Comparison of ENCODE assay signal across 8 cellular contexts in the genomic region with DNA sequence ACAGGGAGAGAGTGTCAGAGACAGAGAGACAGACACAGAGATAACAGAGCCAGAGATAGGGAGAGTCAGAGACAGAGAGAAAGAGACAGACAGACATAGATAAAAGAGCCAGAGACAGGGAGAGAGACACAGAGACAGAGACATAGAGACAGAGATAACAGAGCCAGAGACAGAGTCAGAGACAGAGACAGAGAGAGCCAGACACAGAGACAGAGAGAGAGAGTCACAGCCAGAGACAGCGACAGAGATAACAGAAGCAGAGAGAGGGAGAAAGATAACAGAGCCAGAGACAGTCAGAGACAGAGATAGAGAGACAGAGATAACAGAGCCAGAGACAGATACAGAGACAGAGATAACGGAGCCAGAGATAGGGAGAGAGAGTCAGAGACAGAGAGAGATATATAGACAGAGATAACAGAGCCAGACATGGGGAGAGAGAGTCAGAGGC. TPM values are rescaled to one million over a fixed set of nuclear protein-coding genes. Genes with fewer than 3 reads are reported as not detected.
DNase-seq lines count a peak whose midpoint lies in the region; ATAC-seq and TF ChIP-seq lines count a peak whose summit lies in the region.

No MANE protein-coding gene starts in this region.

- DNase-seq in heart right ventricle = no peak
- no peak for DNase-seq in left ventricle myocardium superior
- DNase-seq in tibial nerve (ENCODE audit: low spot score in 2 of 2) = no peak
- DNase-seq in NCI-H748 (lab: John Stamatoyannopoulos, UW; ENCODE audit: unreplicated experiment) = no peak
- no peak for DNase-seq in stimulated activated CD4-positive, alpha-beta T cell treated with anti-CD3 and anti-CD28 coated beads, Interleukin-4, amount 100 ng/mL, for 1 hour

- H3K4me3 ChIP-seq in heart right ventricle (peak overlapping the region in 8 of 10 donors; percentile 48 to 65 (median 58)), iPS-20b (ENCODE audit: low read length) (peak overlapping the region; percentile 69; the same call in 1 of the 2 replicates), tibial nerve (peak overlapping the region; percentile 42 to 62 (median 56))

- 55 to 60% methylated on average over 2 of the region's 2 CpGs for WGBS in heart right ventricle, 2 donors
- WGBS in tibial nerve, 2 donors = 77 to 82% methylated on average over 2 of the region's 2 CpGs

- peak overlapping the region in 3 of 10 donors; percentile 46 to 84 (median 50) for H3K27ac ChIP-seq in heart right ventricle
- no peak overlapping the region for H3K27ac ChIP-seq in iPS-20b (ENCODE audit: low read length)
- peak overlapping the region in 3 of 4 donors; percentile 68 to 85 (median 81) for H3K27ac ChIP-seq in tibial nerve

- no peak for TF ChIP-seq EP300 in tibial nerve (IDR thresholded peaks at IDR 0.05)

- peak overlapping the region; percentile 41 for H3K27ac Mint-ChIP-seq in activated naive CD8-positive, alpha-beta T cell

- peaks cover 6% of the 10 kb centered on the region for H3K27me3 Mint-ChIP-seq in activated naive CD8-positive, alpha-beta T cell

- TF ChIP-seq POLR2A in tibial nerve (IDR thresholded peaks at IDR 0.05) = no peak

- H3K9me3 ChIP-seq in heart right ventricle = no peaks in the 10 kb centered on the region
- no peaks in the 10 kb centered on the region for H3K9me3 ChIP-seq in iPS-20b (ENCODE audit: insufficient read depth, low read depth, low read length)
- no peaks in the 10 kb centered on the region for H3K9me3 ChIP-seq in tibial nerve

- H3K36me3 Mint-ChIP-seq in activated naive CD8-positive, alpha-beta T cell = no peaks in the 10 kb centered on the region

- no peak overlapping the region for H3K9ac ChIP-seq in iPS-20b (ENCODE audit: low read depth, low read length)

- TF ChIP-seq CTCF in heart right ventricle (IDR thresholded peaks at IDR 0.05) (no peak), tibial nerve (IDR thresholded peaks at IDR 0.05) (no peak)

- H3K36me3 ChIP-seq in heart right ventricle (no peaks in the 10 kb centered on the region), iPS-20b (ENCODE audit: insufficient read depth, low read depth, low read length) (no peaks in the 10 kb centered on the region), tibial nerve (peaks cover 0 to 6% (median 0%) of the 10 kb centered on the region in 3 donors)

- ATAC-seq in heart right ventricle (no peak), left ventricle myocardium superior (no peak), HG03108 (IDR thresholded peaks at IDR 0.05; ENCODE audit: unreplicated experiment) (no peak)

- H3K4me1 ChIP-seq in heart right ventricle (peaks cover 6 to 47% (median 26%) of the 10 kb centered on the region in 9 donors), iPS-20b (ENCODE audit: insufficient read depth, low read length) (no peaks in the 10 kb centered on the region; the same call in 1 of the 2 replicates), tibial nerve (peaks cover 0 to 48% (median 29%) of the 10 kb centered on the region in 4 donors)

- peaks cover 28% of the 10 kb centered on the region for H3K4me1 Mint-ChIP-seq in activated naive CD8-positive, alpha-beta T cell (ENCODE audit: low read depth)

- intact Hi-C loops in heart right ventricle (cut with DNase I) (no loop called here), left ventricle myocardium superior (cut with micrococcal nuclease) (no loop called here)

- H3K4me3 Mint-ChIP-seq in activated naive CD8-positive, alpha-beta T cell = peak overlapping the region; percentile 91

- no peaks in the 10 kb centered on the region for H3K9me3 Mint-ChIP-seq in activated naive CD8-positive, alpha-beta T cell (ENCODE audit: low read depth)

- H3K27me3 ChIP-seq in heart right ventricle = peaks cover 0 to 37% (median 22%) of the 10 kb centered on the region in 7 donors
- peaks cover 61% of the 10 kb centered on the region for H3K27me3 ChIP-seq in iPS-20b (ENCODE audit: insufficient read depth, low read length)
- H3K27me3 ChIP-seq in tibial nerve = peaks cover 0 to 31% of the 10 kb centered on the region in 2 donors

RNA-seq across cellular contexts. Expression of gene TNFSF9, which starts 0.9 kb away (rescaled TPM):
- total RNA-seq in heart right ventricle (under 1 TPM in 7 of 10 donors, not detected in 3; 0.13 to 0.88 (median 0.22) TPM), left ventricle myocardium superior (1.0 TPM), tibial nerve (1 to 10 TPM in 2 of 4 donors, under 1 TPM in 1, not detected in 1; 0.66 to 1.3 (median 1.2) TPM)
- polyA plus RNA-seq in heart right ventricle = under 1 TPM; 0.14 to 0.15 TPM

RNA-seq across cellular contexts. Expression of gene TUBB4A, which starts 27.9 kb away (rescaled TPM):
- 1 to 10 TPM in 4 of 10 donors, under 1 TPM in 6; 0.19 to 6.6 (median 0.81) TPM for total RNA-seq in heart right ventricle
- 1 to 10 TPM in 1 of 2 donors, under 1 TPM in 1; 0.46 to 2.9 TPM for polyA plus RNA-seq in heart right ventricle
- 2.8 TPM for total RNA-seq in left ventricle myocardium superior
- total RNA-seq in tibial nerve = 10 to 100 TPM; 10.8 to 31.0 (median 22.1) TPM

RNA-seq across cellular contexts. Expression of gene DENND1C, which starts 48.4 kb away (rescaled TPM):
- total RNA-seq in heart right ventricle (1 to 10 TPM in 3 of 10 donors, under 1 TPM in 7; 0.09 to 4.0 (median 0.69) TPM), left ventricle myocardium superior (0.87 TPM), tibial nerve (1 to 10 TPM; 1.1 to 8.1 (median 2.5) TPM)
- 1 to 10 TPM in 1 of 2 donors, under 1 TPM in 1; 0.43 to 1.1 TPM for polyA plus RNA-seq in heart right ventricle
